ENCODE assay signal across 8 cellular contexts in genomic region chr4:88283661-88284377, GRCh38. TPM values are rescaled to one million over a fixed set of nuclear protein-coding genes. Genes with fewer than 3 reads are reported as not detected.
DNase-seq lines count a peak whose midpoint lies in the region; ATAC-seq and TF ChIP-seq lines count a peak whose summit lies in the region.

No MANE protein-coding gene starts in this region.

- H3K4me3 ChIP-seq in HEK293 (ENCODE audit: low read depth, low read length): peak overlapping the region; percentile 65
- peak overlapping the region; percentile 62 for H3K4me3 ChIP-seq in kidney epithelial cell (ENCODE audit: low read depth, low read length)

- H3K4me1 Mint-ChIP-seq in central memory CD8-positive, alpha-beta T cell: peaks cover 55% of the 10 kb centered on the region

- H3K27ac ChIP-seq in HEK293 (ENCODE audit: extremely low read depth, low read depth, low read length): peak overlapping the region; percentile 89

- POLR2A ChIA-PET in HEK293 (lab: Yijun Ruan, JAX): interaction anchor here (0.9 to 2.1 kb wide), 7 partner anchors 8 to 239 kb away, joined by 3 to 12 read pairs (median 4); partner anchors contain the start of genes HERC5, HERC6 and PYURF

- CTCF ChIA-PET in HEK293 (lab: Yijun Ruan, JAX): interaction anchor here (0.5 to 1.9 kb wide), 3 partner anchors 11 to 173 kb away, joined by 3 to 6 read pairs (median 3); partner anchors contain the start of gene HERC5

- TF ChIP-seq CTCF in HEK293 (tag by site-specific recombination; IDR thresholded peaks at IDR 0.05) (no peak), kidney epithelial cell (IDR thresholded peaks at IDR 0.05; ENCODE audit: insufficient read depth, low read length, poor library complexity, severe bottlenecking) (no peak)

- peak overlapping the region; percentile 95 for H3K4me3 Mint-ChIP-seq in central memory CD8-positive, alpha-beta T cell

- H3K9me3 ChIP-seq in HEK293 (ENCODE audit: control insufficient read depth, insufficient read depth, low read depth, low read length): no peaks in the 10 kb centered on the region

- H3K9me3 Mint-ChIP-seq in central memory CD8-positive, alpha-beta T cell: no peaks in the 10 kb centered on the region

- H3K36me3 ChIP-seq in HEK293 (ENCODE audit: control insufficient read depth in 2 of 2, insufficient read depth in 1 of 2, low read length in 2 of 2): no peaks in the 10 kb centered on the region
- no peaks in the 10 kb centered on the region for H3K36me3 ChIP-seq in kidney epithelial cell (ENCODE audit: control insufficient read depth, insufficient read depth, low read length)

- H3K27me3 ChIP-seq in kidney epithelial cell (ENCODE audit: control insufficient read depth, insufficient read depth, low read length): no peaks in the 10 kb centered on the region

- DNase-seq in GM03348 (ENCODE audit: low spot score): peak; percentile 75
- peak; percentile 51 for DNase-seq in NCI-H1092 (lab: John Stamatoyannopoulos, UW)
- DNase-seq in activated CD4-positive, alpha-beta T cell treated with anti-CD3 and anti-CD28 coated beads for 24 hours (ENCODE audit: low read depth in 2 of 2): peak; percentile 36 to 53
- DNase-seq in central memory CD8-positive, alpha-beta T cell (ENCODE audit: low spot score in 2 of 2): peak; percentile 65 to 73
- no peak for DNase-seq in kidney epithelial cell (ENCODE audit: low read depth)
- DNase-seq in stimulated activated CD4-positive, alpha-beta T cell treated with anti-CD3 and anti-CD28 coated beads, Interleukin-15, amount 100 ng/mL, for 48 hours (ENCODE audit: low read depth in 2 of 2): peak; percentile 39 to 47
- DNase-seq in pons (ENCODE audit: low spot score): no peak

- H3K27ac Mint-ChIP-seq in central memory CD8-positive, alpha-beta T cell (ENCODE audit: low read depth): peak overlapping the region; percentile 100

- peaks cover 7% of the 10 kb centered on the region; the same call in 1 of the 2 replicates for H3K4me1 ChIP-seq in HEK293 (ENCODE audit: control insufficient read depth, insufficient read depth, low read length)

- H3K27me3 Mint-ChIP-seq in central memory CD8-positive, alpha-beta T cell: no peaks in the 10 kb centered on the region

- peaks cover 27% of the 10 kb centered on the region for H3K36me3 Mint-ChIP-seq in central memory CD8-positive, alpha-beta T cell (ENCODE audit: insufficient read depth)

- peak; percentile 39 for ATAC-seq in central memory CD8-positive, alpha-beta T cell (replicated peaks; ENCODE audit: extremely low read depth, poor library complexity, severe bottlenecking)

TF ChIP-seq in HEK293, 187 proteins besides CTCF, POLR2A, EP300 and RAD21 (continues in another document):
- TF ChIP-seq ZBTB20 (tag by site-specific recombination; IDR thresholded peaks at IDR 0.05): peak; percentile 61
- TF ChIP-seq ZNF610 (tag by site-specific recombination; IDR thresholded peaks at IDR 0.05; ENCODE audit: borderline replicate concordance): no peak
- no peak for TF ChIP-seq ZNF16 (tag by site-specific recombination; IDR thresholded peaks at IDR 0.05; ENCODE audit: low read depth)
- no peak for TF ChIP-seq ZNF530 (tag by site-specific recombination; IDR thresholded peaks at IDR 0.05; ENCODE audit: low read depth)
- peak; percentile 85 for TF ChIP-seq SP2 (tag by site-specific recombination; IDR thresholded peaks at IDR 0.05)
- TF ChIP-seq ZNF792 (tag by site-specific recombination; IDR thresholded peaks at IDR 0.05): no peak
- peak; percentile 49; the same call in 1 of the 2 replicates for TF ChIP-seq ZBTB11 (tag by site-specific recombination; conservative IDR thresholded peaks at IDR 0.05; ENCODE audit: low read depth)
- TF ChIP-seq OSR2 (tag by site-specific recombination; IDR thresholded peaks at IDR 0.05): no peak
- TF ChIP-seq PRDM4 (tag by site-specific recombination; IDR thresholded peaks at IDR 0.05): peak; percentile 69; the same call in 1 of the 2 replicates
- no peak for TF ChIP-seq ZNF140 (tag by site-specific recombination; IDR thresholded peaks at IDR 0.05)
- 0 out of 2 replicates have a peak, but pooled peaks have one; percentile 25 for TF ChIP-seq ZNF692 (tag by site-specific recombination; IDR thresholded peaks at IDR 0.05)
- no peak for TF ChIP-seq ZNF391 (tag by site-specific recombination; IDR thresholded peaks at IDR 0.05; ENCODE audit: borderline replicate concordance, low read depth)
- peak; percentile 22; the same call in 1 of the 2 replicates for TF ChIP-seq KLF9 (tag by site-specific recombination; IDR thresholded peaks at IDR 0.05; ENCODE audit: low read depth)
- no peak for TF ChIP-seq ZNF791 (tag by site-specific recombination; IDR thresholded peaks at IDR 0.05)
- TF ChIP-seq GLIS2 (tag by site-specific recombination; IDR thresholded peaks at IDR 0.05): peak; percentile 53; the same call in 1 of the 2 replicates
- 0 out of 2 replicates have a peak, but pooled peaks have one; percentile 16 for TF ChIP-seq ZBTB48 (tag by site-specific recombination; IDR thresholded peaks at IDR 0.05)
- no peak for TF ChIP-seq KLF16 (tag by site-specific recombination; IDR thresholded peaks at IDR 0.05)
- TF ChIP-seq ZNF830 (tag by site-specific recombination; IDR thresholded peaks at IDR 0.05; ENCODE audit: low read depth): no peak
- peak; percentile 66 for TF ChIP-seq ZBTB8A (tag by site-specific recombination; IDR thresholded peaks at IDR 0.05)
- TF ChIP-seq ZSCAN30 (tag by site-specific recombination; IDR thresholded peaks at IDR 0.05): peak; percentile 8; the same call in 1 of the 2 replicates
- no peak for TF ChIP-seq ZFP41 (tag by site-specific recombination; IDR thresholded peaks at IDR 0.05; ENCODE audit: borderline replicate concordance)
- no peak for TF ChIP-seq ZNF785 (tag by site-specific recombination; IDR thresholded peaks at IDR 0.05)
- no peak for TF ChIP-seq BCL11A (tag by site-specific recombination; IDR thresholded peaks at IDR 0.05; ENCODE audit: low read depth)

RNA-seq across cellular contexts. Expression of gene PPM1K, which starts 0.5 kb away (rescaled TPM):
- total RNA-seq in kidney epithelial cell: 9.0 and 11.0 TPM in 2 replicates

Comparison
In these comparisons a context has a peak if more than half of its experiments do, and no peak if none do; other contexts are left out.
1. DNase-seq: peak in GM03348 (single experiment), NCI-H1092 (single experiment), activated CD4-positive, alpha-beta T cell treated with anti-CD3 and anti-CD28 coated beads for 24 hours (2 of 2), central memory CD8-positive, alpha-beta T cell (2 of 2) and stimulated activated CD4-positive, alpha-beta T cell treated with anti-CD3 and anti-CD28 coated beads, Interleukin-15, amount 100 ng/mL, for 48 hours (2 of 2); none in kidney epithelial cell (single experiment) and pons (single experiment).